ENCODE assay signal across 8 cellular contexts in genomic region chr20:62914970-62915457, GRCh38. TPM values are rescaled to one million over a fixed set of nuclear protein-coding genes. Genes with fewer than 3 reads are reported as not detected.
A peak's percentile ranks its signal among the peaks of the same experiment; 100 is the strongest.
DNase-seq lines count a peak whose midpoint lies in the region; ATAC-seq and TF ChIP-seq lines count a peak whose summit lies in the region.

No MANE protein-coding gene starts in this region.

- no peak for TF ChIP-seq CTCF in body of pancreas (IDR thresholded peaks at IDR 0.05)

- H3K27ac ChIP-seq in CD4-positive, alpha-beta memory T cell (ENCODE audit: low read depth, low read length) = no peak overlapping the region
- H3K27ac ChIP-seq in body of pancreas = no peak overlapping the region

- no peaks in the 10 kb centered on the region for H3K27me3 ChIP-seq in CD4-positive, alpha-beta memory T cell (ENCODE audit: insufficient read depth, low read length)
- H3K27me3 ChIP-seq in body of pancreas = no peaks in the 10 kb centered on the region

- H3K36me3 ChIP-seq in CD4-positive, alpha-beta memory T cell (ENCODE audit: insufficient read depth, low read length) = peaks cover 34% of the 10 kb centered on the region
- H3K36me3 ChIP-seq in body of pancreas (replicated peaks in 1 of 2; ENCODE audit: insufficient read depth in 1 of 2, low read depth in 2 of 2) = peaks cover 10 to 19% of the 10 kb centered on the region in 2 donors

- TF ChIP-seq POLR2A in body of pancreas (IDR thresholded peaks at IDR 0.05) = peak in 1 of 3 donors; percentile 32

- no peaks in the 10 kb centered on the region for H3K9me3 Mint-ChIP-seq in CD4-positive, alpha-beta memory T cell

- POLR2A ChIA-PET in CD4-positive, alpha-beta memory T cell (lab: Charles Lee; ENCODE audit: partially characterized antibody) = interaction anchor here (1.1 to 1.7 kb wide), 2 partner anchors 22 kb away, joined by 3 to 7 read pairs; partner anchors contain the start of gene GID8

- in situ Hi-C loops in ACHN (cut with HindIII; ENCODE audit: low pct_ligation_motif_present, low pct_unique_long_range_greater_than_20kb, low sequenced_read_pairs) = no loop called here

- CTCF ChIA-PET in CD4-positive, alpha-beta memory T cell (lab: Charles Lee; ENCODE audit: partially characterized antibody) = interaction anchor here (1.5 to 4.7 kb wide), 4 partner anchors 11 to 94 kb away, joined by 4 to 28 read pairs (median 6); no protein-coding TSS in a partner anchor

- H3K4me3 Mint-ChIP-seq in CD4-positive, alpha-beta memory T cell = peak overlapping the region in 7 of 8 donors; percentile 37 to 76 (median 61)

- H3K9me3 ChIP-seq in CD4-positive, alpha-beta memory T cell (ENCODE audit: control insufficient read depth in 1 of 2, low read length in 2 of 2) = no peaks in the 10 kb centered on the region
- no peaks in the 10 kb centered on the region for H3K9me3 ChIP-seq in body of pancreas

- DNase-seq in CD4-positive, alpha-beta memory T cell = peak in 2 of 5 donors; percentile 29 to 47
- peak; percentile 73 for DNase-seq in M059J (ENCODE audit: low read depth)
- DNase-seq in body of pancreas = peak; percentile 41 to 66 (median 46)
- DNase-seq in left colon = no peak
- no peak for DNase-seq in NCI-H1092 treated with DMSO at 0.1 percent for 48 hours (lab: John Stamatoyannopoulos, UW)
- no peak for DNase-seq in ACHN

- no peak overlapping the region for H3K4me3 ChIP-seq in CD4-positive, alpha-beta memory T cell (ENCODE audit: low read length in 2 of 2)
- no peak overlapping the region for H3K4me3 ChIP-seq in body of pancreas

- H3K4me1 ChIP-seq in CD4-positive, alpha-beta memory T cell (ENCODE audit: insufficient read depth, low read length) = peaks cover 68% of the 10 kb centered on the region
- peaks cover 66% of the 10 kb centered on the region for H3K4me1 ChIP-seq in body of pancreas

- peaks cover 26 to 43% of the 10 kb centered on the region in 2 donors for H3K36me3 Mint-ChIP-seq in CD4-positive, alpha-beta memory T cell

- peak overlapping the region; percentile 59 to 93 (median 81) for H3K27ac Mint-ChIP-seq in CD4-positive, alpha-beta memory T cell

- intact Hi-C loops in CD4-positive, alpha-beta memory T cell (cut with micrococcal nuclease) = no loop called here
- intact Hi-C loops in body of pancreas (cut with DNase I) (no loop called here), left colon (cut with DNase I, micrococcal nuclease) (no loop called here)

- H3K27me3 Mint-ChIP-seq in CD4-positive, alpha-beta memory T cell = no peaks in the 10 kb centered on the region

- 40 to 44% methylated on average over 8 of the region's 8 CpGs for WGBS in body of pancreas, 2 donors

- peak; percentile 85 for ATAC-seq in body of pancreas
- peak; percentile 62 for ATAC-seq in left colon
- no peak for ATAC-seq in HG02884 (IDR thresholded peaks at IDR 0.05; ENCODE audit: unreplicated experiment)
- ATAC-seq in HG03378 (IDR thresholded peaks at IDR 0.05; ENCODE audit: unreplicated experiment) = no peak

- peaks cover 49 to 87% (median 63%) of the 10 kb centered on the region in 4 donors for H3K4me1 Mint-ChIP-seq in CD4-positive, alpha-beta memory T cell

RNA-seq across cellular contexts. Expression of gene DIDO1, which starts 11.3 kb away (rescaled TPM):
- total RNA-seq in CD4-positive, alpha-beta memory T cell = 100 to 1,000 TPM; 127 to 129 TPM
- polyA plus RNA-seq in CD4-positive, alpha-beta memory T cell = 10 to 100 TPM; 24.7 to 39.7 TPM
- total RNA-seq in M059J (2014; rRNA removed; shearing (Covaris generic)) = 26.1 and 42.6 TPM in 2 replicates
- total RNA-seq in body of pancreas = 10 to 100 TPM; 38.4 to 51.7 TPM
- 10 to 100 TPM; 50.5 to 55.3 TPM for total RNA-seq in left colon

RNA-seq across cellular contexts. Expression of gene GID8, which starts 22.9 kb away (rescaled TPM):
- 10 to 100 TPM; 44.4 to 47.8 TPM for total RNA-seq in CD4-positive, alpha-beta memory T cell
- 10 to 100 TPM; 11.2 to 19.1 TPM for polyA plus RNA-seq in CD4-positive, alpha-beta memory T cell
- total RNA-seq in M059J (2014; rRNA removed; shearing (Covaris generic)) = 40.4 and 53.4 TPM in 2 replicates
- total RNA-seq in body of pancreas = 10 to 100 TPM; 26.2 to 29.7 TPM
- 10 to 100 TPM; 30.7 to 37.7 TPM for total RNA-seq in left colon

RNA-seq across cellular contexts. Expression of gene SLC17A9, which starts 37.5 kb away (rescaled TPM):
- total RNA-seq in CD4-positive, alpha-beta memory T cell = 1 to 10 TPM; 2.1 to 2.4 TPM
- polyA plus RNA-seq in CD4-positive, alpha-beta memory T cell = under 1 TPM in 1 of 2 donors, not detected in 1; 0.13 TPM
- not detected in 2 replicates for total RNA-seq in M059J (2014; rRNA removed; shearing (Covaris generic))
- 1 to 10 TPM in 1 of 2 donors, under 1 TPM in 1; 0.78 to 4.9 TPM for total RNA-seq in body of pancreas
- 10 to 100 TPM; 17.7 to 28.1 TPM for total RNA-seq in left colon

RNA-seq across cellular contexts. Expression of gene TCFL5, which starts 53.4 kb away (rescaled TPM):
- total RNA-seq in CD4-positive, alpha-beta memory T cell = 10 to 100 TPM in 1 of 2 experiments, 1 to 10 TPM in 1; 9.9 to 10.3 TPM
- 1 to 10 TPM in 1 of 2 donors, under 1 TPM in 1; 0.52 to 2.5 TPM for polyA plus RNA-seq in CD4-positive, alpha-beta memory T cell
- total RNA-seq in M059J (2014; rRNA removed; shearing (Covaris generic)) = 13.8 and 19.1 TPM in 2 replicates
- total RNA-seq in body of pancreas (1 to 10 TPM; 2.0 to 7.5 TPM), left colon (1 to 10 TPM; 5.9 to 6.5 TPM)

Comparison
In these comparisons a context has a peak if more than half of its experiments do, and no peak if none do; other contexts are left out.
1. DNase-seq: peak in M059J (single experiment) and body of pancreas (4 of 4); none in left colon (0 of 2), NCI-H1092 treated with DMSO at 0.1 percent for 48 hours (single experiment) and ACHN (single experiment).
2. ATAC-seq: peak in body of pancreas (single experiment) and left colon (single experiment); none in HG02884 (single experiment) and HG03378 (single experiment).